13 cellular contexts compared by ENCODE assay signal in genomic region chr12:40737416-40737815, GRCh38. TPM values are rescaled to one million over a fixed set of nuclear protein-coding genes. Genes with fewer than 3 reads are reported as not detected.
"Had no signal": no experiment of that assay in that cellular context is flagged by ENCODE, and none has a peak within 500 bp of the region (broad histone marks: within the 10 kb centered on the region; RNA-seq: fewer than 3 reads in every experiment).

No MANE protein-coding gene starts in this region.

RNA-seq across cellular contexts. Expression of gene CNTN1, which starts 45.2 kb away (rescaled TPM):
- total RNA-seq: activated B cell treated with CpG ODN at 0.5 μM for 24 hours; activated CD4-positive, alpha-beta memory T cell treated with anti-CD3 and anti-CD28 coated beads for 36 hours; activated CD4-positive, alpha-beta memory T cell treated with anti-CD3 and anti-CD28 coated beads, Interleukin-2, amount 10 ng/mL, durations not matched to agents 7 days and 5 days; activated CD4-positive, alpha-beta T cell treated with anti-CD3 and anti-CD28 coated beads for 36 hours; activated CD4-positive, alpha-beta T cell treated with anti-CD3 and anti-CD28 coated beads, Interleukin-2, amount 10 ng/mL, durations not matched to agents 24 days and 14 days; activated CD4-positive, alpha-beta T cell treated with anti-CD3 and anti-CD28 coated beads, Interleukin-2, amount 10 ng/mL, durations not matched to agents 7 days and 5 days; activated CD8-positive, alpha-beta memory T cell treated with anti-CD3 and anti-CD28 coated beads for 36 hours; activated CD8-positive, alpha-beta memory T cell treated with anti-CD3 and anti-CD28 coated beads, Interleukin-2, amount 10 ng/mL, durations not matched to agents 7 days and 5 days; activated CD8-positive, alpha-beta T cell treated with anti-CD3 and anti-CD28 coated beads for 36 hours; activated CD8-positive, alpha-beta T cell treated with anti-CD3 and anti-CD28 coated beads, Interleukin-2, amount 10 ng/mL, durations not matched to agents 7 days and 5 days; activated T-cell treated with anti-CD3 and anti-CD28 coated beads, Interleukin-2, amount 50 U/mL, for 4 hours; T-helper 17 cell; T-helper 2 cell treated with Interferon-gamma antibody and Interleukin-4, amounts not matched to agents 100 ng/mL and 5 ng/mL, for 36 hours had no signal
